22 cellular contexts compared by ENCODE assay signal in the genomic region with DNA sequence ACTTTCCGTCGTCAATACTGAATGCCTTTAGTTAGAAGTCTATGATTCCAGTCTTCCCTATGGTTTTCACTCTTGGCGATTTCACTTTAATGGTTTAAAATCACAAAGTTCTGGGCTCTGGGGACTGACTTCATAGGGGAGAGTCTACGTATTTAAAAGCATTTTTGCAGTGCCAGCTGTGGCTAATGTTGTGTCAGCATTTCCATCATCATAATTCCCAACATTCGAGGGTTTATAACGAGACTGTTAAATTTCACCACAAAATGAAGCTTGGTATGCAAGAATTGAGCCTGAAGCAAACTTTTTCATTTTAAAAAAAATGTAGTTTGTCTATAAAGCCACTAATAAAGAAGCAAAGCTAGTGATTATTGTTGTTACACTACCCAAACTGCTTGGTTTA.
A peak's percentile ranks its signal among the peaks of the same experiment; 100 is the strongest.
DNase-seq lines count a peak whose midpoint lies in the region; TF ChIP-seq lines count a peak whose summit lies in the region.
"Had no signal": no experiment of that assay in that cellular context is flagged by ENCODE, and none has a peak within 500 bp of the region (broad histone marks: within the 10 kb centered on the region; RNA-seq: fewer than 3 reads in every experiment).

No MANE protein-coding gene starts in this region.

- H3K4me3 ChIP-seq in smooth muscle cell: no peak overlapping the region
- no peak overlapping the region for H3K4me3 ChIP-seq in effector memory CD4-positive, alpha-beta T cell (ENCODE audit: insufficient read depth, low read depth, low read length, poor library complexity, severe bottlenecking)
- H3K4me3 ChIP-seq: ascending aorta, coronary artery, gastroesophageal sphincter, left lung, transverse colon had no signal

- TF ChIP-seq CTCF in smooth muscle cell (IDR thresholded peaks at IDR 0.05; ENCODE audit: borderline replicate concordance, insufficient read depth, poor library complexity, severe bottlenecking): no peak

- H2AFZ ChIP-seq in smooth muscle cell (ENCODE audit: low read depth): peak overlapping the region; percentile 5

- H3K27me3 ChIP-seq in smooth muscle cell (ENCODE audit: low read depth): no peaks in the 10 kb centered on the region
- H3K27me3 ChIP-seq in effector memory CD4-positive, alpha-beta T cell (replicated peaks; ENCODE audit: control insufficient read depth, insufficient read depth, low read length, poor library complexity, severe bottlenecking): no peaks in the 10 kb centered on the region
- H3K27me3 ChIP-seq: ascending aorta, gastroesophageal sphincter, left lung, transverse colon had no signal

- H3K9ac ChIP-seq in smooth muscle cell (ENCODE audit: low read depth): no peak overlapping the region

- no peaks in the 10 kb centered on the region for H4K20me1 ChIP-seq in smooth muscle cell (ENCODE audit: low read depth)

- peak overlapping the region; percentile 43 for H3K4me2 ChIP-seq in smooth muscle cell

- H3K9me3 ChIP-seq in smooth muscle cell (replicated peaks; ENCODE audit: low read depth): no peaks in the 10 kb centered on the region
- no peaks in the 10 kb centered on the region for H3K9me3 ChIP-seq in effector memory CD4-positive, alpha-beta T cell (ENCODE audit: control insufficient read depth, low read length)
- H3K9me3 ChIP-seq: ascending aorta, gastroesophageal sphincter, left lung, transverse colon had no signal

- H3F3A ChIP-seq in smooth muscle cell (ENCODE audit: low read depth): peaks cover 5% of the 10 kb centered on the region

- WGBS in smooth muscle cell (ENCODE audit: low lambda C conversion rate): 30% methylated on average over 6 of the region's 6 CpGs

- no peaks in the 10 kb centered on the region for H3K79me2 ChIP-seq in smooth muscle cell (ENCODE audit: low read depth)

- H3K4me1 ChIP-seq in smooth muscle cell (ENCODE audit: low read depth): peaks cover 16% of the 10 kb centered on the region
- H3K4me1 ChIP-seq in effector memory CD4-positive, alpha-beta T cell (ENCODE audit: control insufficient read depth, insufficient read depth, low read length, poor library complexity, severe bottlenecking): no peaks in the 10 kb centered on the region
- H3K4me1 ChIP-seq: ascending aorta, transverse colon had no signal

- DNase-seq in EL (peak; percentile 9), NCI-H460 (ENCODE audit: extremely low read depth, low read depth) (peak; percentile 26), foreskin melanocyte (peak; percentile 40), smooth muscle cell (lab: John Stamatoyannopoulos, UW; ENCODE audit: unreplicated experiment) (no peak), CD1c-positive myeloid dendritic cell (ENCODE audit: extremely low spot score) (no peak), NCI-H2227 (lab: John Stamatoyannopoulos, UW; ENCODE audit: unreplicated experiment) (no peak)
- DNase-seq in effector memory CD4-positive, alpha-beta T cell: no peak
- DNase-seq: activated CD8-positive, alpha-beta T cell treated with anti-CD3 and anti-CD28 coated beads for 36 hours; CD4-positive, CD25-positive, alpha-beta regulatory T cell; effector memory CD8-positive, alpha-beta T cell; H7; hypothalamus; left lung; naive B cell; NCI-H446 treated with DMSO at 0.1 percent for 48 hours; nucleus accumbens; OCI-M1; stimulated activated CD4-positive, alpha-beta T cell treated with anti-CD3 and anti-CD28 coated beads, Interleukin-2, amount 100 ng/mL, for 24 hours; transverse colon had no signal

- no peaks in the 10 kb centered on the region for H3K36me3 ChIP-seq in smooth muscle cell (ENCODE audit: low read depth)
- no peaks in the 10 kb centered on the region for H3K36me3 ChIP-seq in effector memory CD4-positive, alpha-beta T cell (ENCODE audit: control insufficient read depth, insufficient read depth, low read length)
- H3K36me3 ChIP-seq: ascending aorta, gastroesophageal sphincter, left lung, transverse colon had no signal

- H3K27ac ChIP-seq in smooth muscle cell (ENCODE audit: low read depth): peak overlapping the region; percentile 34
- H3K27ac ChIP-seq in effector memory CD4-positive, alpha-beta T cell (ENCODE audit: insufficient read depth, low read length, poor library complexity, severe bottlenecking): no peak overlapping the region
- H3K27ac ChIP-seq: ascending aorta, coronary artery, gastroesophageal sphincter, left lung, transverse colon had no signal

Comparison
In these comparisons a context has a peak if more than half of its experiments do, and no peak if none do; other contexts are left out.
1. DNase-seq: peak in EL (single experiment), NCI-H460 (single experiment) and foreskin melanocyte (single experiment); none in smooth muscle cell (single experiment), CD1c-positive myeloid dendritic cell (single experiment), NCI-H2227 (single experiment) and effector memory CD4-positive, alpha-beta T cell (0 of 3).